Comparison of ENCODE assay signal across 9 cellular contexts in the genomic region with DNA sequence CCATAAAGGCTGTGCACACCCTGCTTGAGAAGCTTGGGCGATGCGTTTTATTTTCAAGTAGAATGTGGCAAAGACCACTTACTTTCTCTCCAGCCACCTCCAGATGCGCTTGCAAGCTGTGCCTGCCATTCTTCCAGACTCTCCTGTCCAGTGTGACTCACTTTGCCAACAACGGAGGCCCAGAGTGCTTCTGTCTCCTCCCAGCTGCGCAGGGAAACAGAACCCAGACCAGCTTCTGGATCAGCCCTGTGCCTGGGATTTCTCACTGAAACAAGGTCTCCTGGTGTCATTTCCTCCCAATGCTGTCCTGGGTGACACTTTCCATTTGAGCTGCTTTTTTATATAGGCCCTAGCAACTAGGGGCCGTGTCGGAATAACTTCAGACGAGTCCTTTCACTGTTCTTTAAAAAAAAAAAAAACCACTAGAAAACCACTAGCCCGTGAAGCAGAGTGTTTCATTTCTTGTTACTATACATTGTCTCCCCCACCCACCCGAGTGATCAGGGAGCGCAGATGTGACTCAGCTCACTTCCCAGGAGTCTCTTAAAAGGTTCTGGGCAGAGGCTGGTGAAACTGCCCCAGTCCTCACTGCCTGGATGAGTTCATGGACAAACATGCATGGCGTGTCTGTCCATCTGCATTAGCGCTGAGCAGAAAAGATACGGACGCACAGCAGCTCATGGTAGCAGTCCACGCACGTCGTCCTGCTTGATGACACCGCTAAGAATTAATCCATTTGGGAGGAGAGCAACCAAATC.
A peak's percentile ranks its signal among the peaks of the same experiment; 100 is the strongest.
DNase-seq lines count a peak whose midpoint lies in the region; ATAC-seq and TF ChIP-seq lines count a peak whose summit lies in the region.
"Had no signal": no experiment of that assay in that cellular context is flagged by ENCODE, and none has a peak within 500 bp of the region (broad histone marks: within the 10 kb centered on the region; RNA-seq: fewer than 3 reads in every experiment).

No MANE protein-coding gene starts in this region.

- no peak overlapping the region for H2AFZ ChIP-seq in MM.1S (ENCODE audit: low read length)

- H3K9me3 ChIP-seq in stomach smooth muscle (ENCODE audit: control insufficient read depth in 2 of 2, low read length in 2 of 2) (no peaks in the 10 kb centered on the region), MM.1S (replicated peaks; ENCODE audit: insufficient read depth, low read length) (no peaks in the 10 kb centered on the region)
- H3K9me3 ChIP-seq: neutrophil had no signal

- ATAC-seq in HG03039 (IDR thresholded peaks at IDR 0.05; ENCODE audit: unreplicated experiment), result peak; percentile 79

- DNase-seq in GM19238 (ENCODE audit: insufficient read length, low spot score), result peak; percentile 40
- peak; percentile 86 for DNase-seq in amniotic epithelial cell (ENCODE audit: low read depth)
- no peak for DNase-seq in RKO (ENCODE audit: low spot score)
- no peak for DNase-seq in MM.1S
- no peak for DNase-seq in NCI-H2227 treated with DMSO at 0.1 percent for 48 hours (lab: John Stamatoyannopoulos, UW)

- H3K4me1 ChIP-seq in stomach smooth muscle (ENCODE audit: control insufficient read depth, insufficient read depth, low read length) (peaks cover 22% of the 10 kb centered on the region), MM.1S (ENCODE audit: low read length) (no peaks in the 10 kb centered on the region)

- H3K27ac ChIP-seq in stomach smooth muscle (ENCODE audit: low read length) (peak overlapping the region; percentile 88), MM.1S (ENCODE audit: low read length) (no peak overlapping the region)
- H3K27ac ChIP-seq: neutrophil, VCaP had no signal

- H3K36me3 ChIP-seq in stomach smooth muscle (ENCODE audit: control insufficient read depth in 2 of 2, insufficient read depth in 2 of 2, low read length in 2 of 2) (peaks cover 5 to 17% of the 10 kb centered on the region in 2 donors), MM.1S (replicated peaks; ENCODE audit: insufficient read depth, low read length) (no peaks in the 10 kb centered on the region)
- H3K36me3 ChIP-seq: neutrophil had no signal

- H3F3A ChIP-seq in MM.1S (ENCODE audit: insufficient read depth, low read length), result no peaks in the 10 kb centered on the region

- peak overlapping the region in 1 of 2 donors; percentile 31 for H3K9ac ChIP-seq in stomach smooth muscle (ENCODE audit: low read length in 2 of 2)
- no peak overlapping the region for H3K9ac ChIP-seq in MM.1S (ENCODE audit: low read length)

- H4K20me1 ChIP-seq in MM.1S (ENCODE audit: insufficient read depth, low read length), result no peaks in the 10 kb centered on the region

- no peak overlapping the region for H3K4me2 ChIP-seq in MM.1S (ENCODE audit: low read depth, low read length)

- no peaks in the 10 kb centered on the region for H3K27me3 ChIP-seq in stomach smooth muscle (ENCODE audit: control insufficient read depth in 1 of 2, insufficient read depth in 2 of 2, low read length in 2 of 2)
- H3K27me3 ChIP-seq in MM.1S (replicated peaks; ENCODE audit: insufficient read depth, low read length), result no peaks in the 10 kb centered on the region

- no peak for TF ChIP-seq CTCF in MM.1S (IDR thresholded peaks at IDR 0.05; ENCODE audit: low read length)

- H3K9me2 ChIP-seq in MM.1S (replicated peaks; ENCODE audit: insufficient read depth, low read length), result no peaks in the 10 kb centered on the region

- no peaks in the 10 kb centered on the region for H3K79me2 ChIP-seq in MM.1S (ENCODE audit: low read length)

- H3K4me3 ChIP-seq in stomach smooth muscle (ENCODE audit: low read length in 2 of 2) (peak overlapping the region; percentile 18 to 40), MM.1S (ENCODE audit: low read length) (no peak overlapping the region)

Comparison
In these comparisons a context has a peak if more than half of its experiments do, and no peak if none do; other contexts are left out.
1. DNase-seq: peak in GM19238 (single experiment) and amniotic epithelial cell (single experiment); none in RKO (single experiment), MM.1S (single experiment) and NCI-H2227 treated with DMSO at 0.1 percent for 48 hours (single experiment).